In the genomic region with DNA sequence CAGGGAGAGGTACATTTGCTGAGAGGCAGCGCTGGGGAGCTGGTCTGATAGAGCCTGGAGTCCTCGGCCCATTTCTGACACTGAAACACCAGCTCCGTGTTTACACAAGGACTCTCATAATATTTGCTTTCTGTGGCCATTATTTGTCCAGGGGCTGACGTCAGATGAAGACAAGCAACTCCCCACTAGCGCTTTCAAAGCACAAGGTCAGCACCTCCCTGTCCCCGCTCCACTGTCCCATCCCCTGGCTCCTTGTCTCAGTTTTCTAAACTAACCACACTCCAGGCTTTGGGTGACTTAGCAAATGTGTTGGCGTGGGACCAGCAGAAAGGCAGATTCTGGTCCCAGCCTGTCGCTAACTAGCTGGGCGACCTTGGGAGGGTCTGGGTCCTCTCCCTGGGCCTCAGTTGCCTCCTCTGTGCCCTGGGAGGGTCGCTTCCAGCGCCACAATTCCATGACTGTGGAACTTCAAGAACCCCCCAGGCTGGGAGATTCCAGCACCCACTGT, we compare ENCODE assay signal across 12 cellular contexts. TPM values are rescaled to one million over a fixed set of nuclear protein-coding genes. Genes with fewer than 3 reads are reported as not detected.
DNase-seq lines count a peak whose midpoint lies in the region; ATAC-seq and TF ChIP-seq lines count a peak whose summit lies in the region.
"Had no signal": no experiment of that assay in that cellular context is flagged by ENCODE, and none has a peak within 500 bp of the region (broad histone marks: within the 10 kb centered on the region; RNA-seq: fewer than 3 reads in every experiment).

No MANE protein-coding gene starts in this region.

- no peak overlapping the region for H3K27ac Mint-ChIP-seq in Calu3 (ENCODE audit: unreplicated experiment)
- H3K27ac Mint-ChIP-seq in chondrocyte (ENCODE audit: unreplicated experiment): peak overlapping the region; percentile 85
- H3K27ac Mint-ChIP-seq: CD8-positive, alpha-beta T cell had no signal

- intact Hi-C loops in Calu3 (cut with micrococcal nuclease; ENCODE audit: unreplicated experiment) (loop anchor here (10.0 kb wide), 1 partner anchor 309 kb away; no protein-coding TSS in a partner anchor), esophagus muscularis mucosa (cut with DNase I) (no loop called here)

- H3K36me3 Mint-ChIP-seq in Calu3 (ENCODE audit: insufficient read depth, unreplicated experiment) (peaks cover 6% of the 10 kb centered on the region), chondrocyte (ENCODE audit: low read depth) (peaks cover 3% of the 10 kb centered on the region)
- H3K36me3 Mint-ChIP-seq: CD8-positive, alpha-beta T cell had no signal

- DNase-seq in Calu3 (peak; percentile 49), NCI-H2081 (lab: John Stamatoyannopoulos, UW) (peak; percentile 63 to 82), chondrocyte (ENCODE audit: low spot score) (no peak), myocyte (ENCODE audit: low read depth) (peak; percentile 45), esophagus muscularis mucosa (ENCODE audit: extremely low spot score) (no peak)
- DNase-seq: KG1; stimulated activated CD4-positive, alpha-beta T cell treated with anti-CD3 and anti-CD28 coated beads, Interleukin-4, amount 100 ng/mL, for 1 hour had no signal

- no peak for TF ChIP-seq EP300 in esophagus muscularis mucosa (IDR thresholded peaks at IDR 0.05)

- H3K27me3 ChIP-seq in esophagus muscularis mucosa: peaks cover 0 to 36% (median 0%) of the 10 kb centered on the region in 4 donors

- 84% methylated on average over 11 of the region's 11 CpGs for WGBS in esophagus muscularis mucosa

- peaks cover 20% of the 10 kb centered on the region for H3K27me3 Mint-ChIP-seq in Calu3 (ENCODE audit: unreplicated experiment)
- H3K27me3 Mint-ChIP-seq in chondrocyte (ENCODE audit: low read depth): no peaks in the 10 kb centered on the region

- no peak for TF ChIP-seq CTCF in Calu3 (IDR thresholded peaks at IDR 0.05; ENCODE audit: unreplicated experiment)
- no peak for TF ChIP-seq CTCF in chondrocyte (IDR thresholded peaks at IDR 0.05)
- no peak for TF ChIP-seq CTCF in esophagus muscularis mucosa (IDR thresholded peaks at IDR 0.05)

- H3K27ac ChIP-seq in esophagus muscularis mucosa (replicated peaks in 1 of 4): no peak overlapping the region
- H3K27ac ChIP-seq: suprapubic skin had no signal

- H3K4me3 ChIP-seq in esophagus muscularis mucosa: no peak overlapping the region
- H3K4me3 ChIP-seq: suprapubic skin had no signal

- H3K9me3 Mint-ChIP-seq in Calu3 (ENCODE audit: low read depth, unreplicated experiment) (peaks cover 2% of the 10 kb centered on the region), chondrocyte (ENCODE audit: low read depth) (peaks cover 4% of the 10 kb centered on the region)

- H3K4me3 Mint-ChIP-seq in Calu3 (ENCODE audit: low read depth, unreplicated experiment): peak overlapping the region; percentile 12
- no peak overlapping the region for H3K4me3 Mint-ChIP-seq in chondrocyte (ENCODE audit: unreplicated experiment)
- H3K4me3 Mint-ChIP-seq: CD8-positive, alpha-beta T cell had no signal

- no peaks in the 10 kb centered on the region for H3K36me3 ChIP-seq in esophagus muscularis mucosa
- H3K36me3 ChIP-seq: suprapubic skin had no signal

- CTCF ChIA-PET in Calu3 (lab: Charles Lee): interaction anchor here (0.7 kb wide), 2 partner anchors 223 to 240 kb away, joined by 3 read pairs; no protein-coding TSS in a partner anchor

- no TSS peak for BruUV-seq in Calu3 (replicated peaks; lab: Mats Ljungman, UMichigan)

- ATAC-seq in HG03045 (IDR thresholded peaks at IDR 0.05; ENCODE audit: unreplicated experiment): no peak
- no peak for ATAC-seq in GM19328 (IDR thresholded peaks at IDR 0.05; ENCODE audit: unreplicated experiment)
- no peak for ATAC-seq in HG02938 (IDR thresholded peaks at IDR 0.05; ENCODE audit: unreplicated experiment)
- ATAC-seq: CD8-positive, alpha-beta T cell had no signal

- H3K4me1 Mint-ChIP-seq in Calu3 (ENCODE audit: low read depth, unreplicated experiment) (peaks cover 32% of the 10 kb centered on the region), chondrocyte (ENCODE audit: low read depth) (peaks cover 40% of the 10 kb centered on the region)

- peaks cover 4 to 17% (median 16%) of the 10 kb centered on the region in 4 donors for H3K4me1 ChIP-seq in esophagus muscularis mucosa

- TF ChIP-seq POLR2A in esophagus muscularis mucosa (IDR thresholded peaks at IDR 0.05; ENCODE audit: low read depth): no peak

- no peaks in the 10 kb centered on the region for H3K9me3 ChIP-seq in esophagus muscularis mucosa
- H3K9me3 ChIP-seq: suprapubic skin had no signal

RNA-seq across cellular contexts. Expression of gene ZBTB40, which starts 37.4 kb away (rescaled TPM):
- total RNA-seq in Calu3 (2022): 17.8 and 18.7 TPM in 2 replicates
- 15.9 to 20.6 TPM (median 16.3 TPM) in 3 replicates for total RNA-seq in chondrocyte
- 19.0 and 19.9 TPM in 2 replicates for total RNA-seq in myocyte
- 8.7 TPM for polyA plus RNA-seq in myocyte (2012)
- total RNA-seq in esophagus muscularis mucosa: 10 to 100 TPM; 13.8 to 21.1 (median 18.4) TPM

Comparison
In these comparisons a context has a peak if more than half of its experiments do, and no peak if none do; other contexts are left out.
1. DNase-seq: peak in Calu3 (single experiment), NCI-H2081 (2 of 2) and myocyte (single experiment); none in chondrocyte (single experiment) and esophagus muscularis mucosa (single experiment).